Comparison of ENCODE assay signal across 8 cellular contexts in genomic region chr22:37607010-37607911, GRCh38. TPM values are rescaled to one million over a fixed set of nuclear protein-coding genes. Genes with fewer than 3 reads are reported as not detected.
DNase-seq lines count a peak whose midpoint lies in the region; ATAC-seq, FAIRE-seq and TF ChIP-seq lines count a peak whose summit lies in the region.

No MANE protein-coding gene starts in this region.

- intact Hi-C loops in HepG2 (cut with micrococcal nuclease; ENCODE audit: unreplicated experiment), result no loop called here

- H3K9me3 ChIP-seq in HepG2 (ENCODE audit: low read length), result no peaks in the 10 kb centered on the region

- H3K27ac ChIP-seq in HepG2 (ENCODE audit: extremely low read length, insufficient read depth, low read length), result no peak overlapping the region

- no TSS peak for BruUV-seq in HepG2 (replicated peaks; lab: Mats Ljungman, UMichigan)

- peaks cover 2 to 5% of the 10 kb centered on the region in 2 experiments; a peak in 1 of 5 replicates for H3K27me3 ChIP-seq in HepG2 (ENCODE audit: control insufficient read depth in 1 of 2, insufficient read depth in 2 of 2, low read length in 2 of 2)

- peaks cover 54% of the 10 kb centered on the region for H3K4me1 ChIP-seq in HepG2 (ENCODE audit: insufficient read depth, low read length)

- DNase-seq in COLO668 (lab: John Stamatoyannopoulos, UW; ENCODE audit: unreplicated experiment), result peak; percentile 94
- DNase-seq in NCI-H524 treated with DMSO at 0.1 percent for 48 hours (lab: John Stamatoyannopoulos, UW), result peak; percentile 15
- DNase-seq in activated CD4-positive, alpha-beta T cell treated with anti-CD3 and anti-CD28 coated beads, Interleukin-2, amount 50 U/mL, for 24 hours (ENCODE audit: low read depth in 1 of 2, low spot score in 1 of 2), result peak; percentile 83 to 88
- peak; percentile 26 to 68 for DNase-seq in dermis microvascular lymphatic vessel endothelial cell (ENCODE audit: low read depth in 2 of 2)
- peak; percentile 77 for DNase-seq in HepG2 (ENCODE audit: low spot score)
- peak; percentile 89 to 96 for DNase-seq in stimulated activated CD4-positive, alpha-beta T cell treated with anti-CD3 and anti-CD28 coated beads, Interleukin-2, amount 100 ng/mL, for 48 hours

- FAIRE-seq in HepG2 (lab: Jason Lieb, UNC), result peak; percentile 54

- H3K36me3 ChIP-seq in HepG2 (replicated peaks in 1 of 2; ENCODE audit: control insufficient read depth in 1 of 2, insufficient read depth in 2 of 2, low read length in 2 of 2), result 0 out of 5 replicates have a peak, but pooled peaks cover 0 to 3% of the 10 kb centered on the region in 2 experiments

- 1% methylated on average over 23 of the region's 42 CpGs for WGBS in HepG2 (ENCODE audit: low lambda C conversion rate)

- POLR2A ChIA-PET in HepG2 (lab: Yijun Ruan, JAX), result interaction anchor here (0.8 to 6.0 kb wide), 40 partner anchors 10 to 257 kb away, joined by 3 to 75 read pairs (median 7); partner anchors contain the start of genes ANKRD54, GCAT, LGALS1 and LGALS2

- TF ChIP-seq RAD21 in HepG2 (CRISPR knock-in tag; IDR thresholded peaks at IDR 0.05), result peak; percentile 64

- TF ChIP-seq POLR2A in HepG2 (IDR thresholded peaks at IDR 0.05; ENCODE audit: insufficient read depth in 1 of 2, low read depth in 2 of 2, low read length in 2 of 2), result no peak

- peaks cover 20% of the 10 kb centered on the region for H3K79me2 ChIP-seq in HepG2 (ENCODE audit: insufficient read depth, low read length)

- TF ChIP-seq CTCF in HepG2 (CRISPR knock-in tag; IDR thresholded peaks at IDR 0.05), result peak; percentile 96

- peak overlapping the region; percentile 90 for H3K4me2 ChIP-seq in HepG2 (ENCODE audit: low read depth, low read length)

- H2AFZ ChIP-seq in HepG2 (ENCODE audit: low read length), result no peak overlapping the region

- in situ Hi-C loops in HepG2 (cut with HindIII; ENCODE audit: extremely low pct_ligation_motif_present, low pct_unique_long_range_greater_than_20kb), result loop anchor here (10.0 kb wide), 1 partner anchor 62 kb away; no protein-coding TSS in a partner anchor

- no peak for TF ChIP-seq EP300 in HepG2 (IDR thresholded peaks at IDR 0.05; ENCODE audit: low read depth in 2 of 2, low read length in 2 of 2)
- TF ChIP-seq EP300 in HepG2 (CRISPR knock-in tag; IDR thresholded peaks at IDR 0.05; ENCODE audit: borderline replicate concordance), result no peak

- ATAC-seq in HG02885 (IDR thresholded peaks at IDR 0.05; ENCODE audit: poor library complexity, unreplicated experiment) (peak; percentile 35), HepG2 (peak; percentile 21), GM21447 (IDR thresholded peaks at IDR 0.05; ENCODE audit: unreplicated experiment) (no peak)

- CTCF ChIA-PET in HepG2 (lab: Yijun Ruan, JAX; ENCODE audit: low intra/inter-chr PET ratio, low total read pairs), result interaction anchor here (1.0 to 1.6 kb wide), 3 partner anchors 16 to 69 kb away, joined by 3 to 5 read pairs (median 4); no protein-coding TSS in a partner anchor

- peak overlapping the region in 2 of 3 experiments; percentile 21 to 92 for H3K4me3 ChIP-seq in HepG2 (replicated peaks in 1 of 3; ENCODE audit: insufficient read depth in 1 of 3, low read depth in 2 of 3, low read length in 3 of 3)

- no peaks in the 10 kb centered on the region for H4K20me1 ChIP-seq in HepG2 (ENCODE audit: insufficient read depth, low read length)

- 0 out of 2 replicates have a peak overlapping the region, but pooled peaks have one; percentile 8 for H3K9ac ChIP-seq in HepG2 (ENCODE audit: insufficient read depth, low read depth, low read length)

RNA-seq across cellular contexts. Expression of gene GGA1, which starts 1.4 kb away (rescaled TPM):
- total RNA-seq in dermis microvascular lymphatic vessel endothelial cell (42.0 and 62.8 TPM in 2 replicates), HepG2 (2016; rRNA removed; fragmentation: Illumina TruSeq; extraction: Trizol) (16.0 and 29.1 TPM in 2 replicates)
- total RNA-seq in HepG2 (2016; cell fraction: cytosol; rRNA removed; fragmentation: Illumina TruSeq; extraction: Trizol; ENCODE audit: low read depth), result 16.1 and 18.1 TPM in 2 replicates
- total RNA-seq in HepG2 (2016; cell fraction: insoluble cytoplasmic fraction; rRNA removed; fragmentation: Illumina TruSeq; extraction: Trizol), result 13.7 and 32.9 TPM in 2 replicates
- total RNA-seq in HepG2 (2016; cell fraction: membrane; rRNA removed; fragmentation: Illumina TruSeq; extraction: Trizol), result 22.2 and 24.3 TPM in 2 replicates
- 34.3 and 44.4 TPM in 2 replicates for total RNA-seq in HepG2 (2016; cell fraction: nucleus; rRNA removed; fragmentation: Illumina TruSeq; extraction: Trizol)
- polyA plus RNA-seq in HepG2 (2011; rRNA removed), result 87.2 and 103 TPM in 2 replicates
- polyA plus RNA-seq in HepG2 (2011; cell fraction: cytosol; rRNA removed), result 22.6 and 34.6 TPM in 2 replicates
- 436 and 489 TPM in 2 replicates for polyA plus RNA-seq in HepG2 (2011; cell fraction: nucleus; rRNA removed)
- 51.1 and 57.0 TPM in 2 replicates for polyA plus RNA-seq in HepG2 (2012)
- 4.7 and 5.0 TPM in 2 replicates for polyA plus RNA-seq in HepG2 (2016; cell fraction: cytosol; fragmentation: Illumina TruSeq; extraction: Trizol; ENCODE audit: low read depth)
- 13.0 and 17.9 TPM in 2 replicates for polyA plus RNA-seq in HepG2 (2016; cell fraction: insoluble cytoplasmic fraction; fragmentation: Illumina TruSeq; extraction: Trizol; ENCODE audit: low read depth)
- 11.4 and 12.2 TPM in 2 replicates for polyA plus RNA-seq in HepG2 (2016; cell fraction: membrane; fragmentation: Illumina TruSeq; extraction: Trizol; ENCODE audit: low read depth)
- 138 and 147 TPM in 2 replicates for polyA plus RNA-seq in HepG2 (2016; cell fraction: nucleus; fragmentation: Illumina TruSeq; extraction: Trizol; ENCODE audit: insufficient read depth, low read depth)
- 31.3 and 75.9 TPM in 2 replicates for polyA minus RNA-seq in HepG2 (2011; rRNA and poly(A)+ RNA removed; ENCODE audit: low replicate concordance)
- polyA minus RNA-seq in HepG2 (2011; cell fraction: cytosol; rRNA and poly(A)+ RNA removed), result 15.5 and 19.6 TPM in 2 replicates
- polyA minus RNA-seq in HepG2 (2011; cell fraction: nucleus; rRNA and poly(A)+ RNA removed), result 83.2 and 84.5 TPM in 2 replicates

RNA-seq across cellular contexts. Expression of gene LGALS2, which starts 27.4 kb away (rescaled TPM):
- total RNA-seq in dermis microvascular lymphatic vessel endothelial cell, result not detected in 2 replicates
- total RNA-seq in HepG2 (2016; rRNA removed; fragmentation: Illumina TruSeq; extraction: Trizol), result 43.4 and 56.0 TPM in 2 replicates
- total RNA-seq in HepG2 (2016; cell fraction: cytosol; rRNA removed; fragmentation: Illumina TruSeq; extraction: Trizol; ENCODE audit: low read depth), result 30.8 and 33.0 TPM in 2 replicates
- 39.7 and 64.4 TPM in 2 replicates for total RNA-seq in HepG2 (2016; cell fraction: insoluble cytoplasmic fraction; rRNA removed; fragmentation: Illumina TruSeq; extraction: Trizol)
- total RNA-seq in HepG2 (2016; cell fraction: membrane; rRNA removed; fragmentation: Illumina TruSeq; extraction: Trizol), result 19.3 and 21.2 TPM in 2 replicates
- total RNA-seq in HepG2 (2016; cell fraction: nucleus; rRNA removed; fragmentation: Illumina TruSeq; extraction: Trizol), result 9.7 and 10.9 TPM in 2 replicates
- 32.5 and 56.1 TPM in 2 replicates for polyA plus RNA-seq in HepG2 (2011; rRNA removed)
- polyA plus RNA-seq in HepG2 (2011; cell fraction: cytosol; rRNA removed), result 32.1 and 47.7 TPM in 2 replicates
- polyA plus RNA-seq in HepG2 (2011; cell fraction: nucleus; rRNA removed), result 5.1 and 7.9 TPM in 2 replicates
- 54.6 and 60.7 TPM in 2 replicates for polyA plus RNA-seq in HepG2 (2012)
- 30.1 and 38.1 TPM in 2 replicates for polyA plus RNA-seq in HepG2 (2016; cell fraction: cytosol; fragmentation: Illumina TruSeq; extraction: Trizol; ENCODE audit: low read depth)
- polyA plus RNA-seq in HepG2 (2016; cell fraction: insoluble cytoplasmic fraction; fragmentation: Illumina TruSeq; extraction: Trizol; ENCODE audit: low read depth), result 59.5 and 62.8 TPM in 2 replicates
- polyA plus RNA-seq in HepG2 (2016; cell fraction: membrane; fragmentation: Illumina TruSeq; extraction: Trizol; ENCODE audit: low read depth), result 14.5 and 18.2 TPM in 2 replicates
- polyA plus RNA-seq in HepG2 (2016; cell fraction: nucleus; fragmentation: Illumina TruSeq; extraction: Trizol; ENCODE audit: insufficient read depth, low read depth), result 20.3 and 23.8 TPM in 2 replicates
- 3.2 TPM in 1 of 2 replicates, not detected in the other for polyA minus RNA-seq in HepG2 (2011; rRNA and poly(A)+ RNA removed; ENCODE audit: low replicate concordance)
- 2.0 TPM in 2 replicates for polyA minus RNA-seq in HepG2 (2011; cell fraction: cytosol; rRNA and poly(A)+ RNA removed)
- 1.9 TPM in 1 of 2 replicates, not detected in the other for polyA minus RNA-seq in HepG2 (2011; cell fraction: nucleus; rRNA and poly(A)+ RNA removed)

RNA-seq across cellular contexts. Expression of gene SH3BP1, which starts 32.2 kb away (rescaled TPM):
- total RNA-seq in dermis microvascular lymphatic vessel endothelial cell (0.89 and 1.3 TPM in 2 replicates), HepG2 (2016; rRNA removed; fragmentation: Illumina TruSeq; extraction: Trizol) (8.4 and 9.4 TPM in 2 replicates)
- total RNA-seq in HepG2 (2016; cell fraction: cytosol; rRNA removed; fragmentation: Illumina TruSeq; extraction: Trizol; ENCODE audit: low read depth), result 5.6 and 6.0 TPM in 2 replicates
- 6.3 and 8.5 TPM in 2 replicates for total RNA-seq in HepG2 (2016; cell fraction: insoluble cytoplasmic fraction; rRNA removed; fragmentation: Illumina TruSeq; extraction: Trizol)
- 9.2 and 11.0 TPM in 2 replicates for total RNA-seq in HepG2 (2016; cell fraction: membrane; rRNA removed; fragmentation: Illumina TruSeq; extraction: Trizol)
- 6.6 and 9.5 TPM in 2 replicates for total RNA-seq in HepG2 (2016; cell fraction: nucleus; rRNA removed; fragmentation: Illumina TruSeq; extraction: Trizol)
- 15.7 and 18.5 TPM in 2 replicates for polyA plus RNA-seq in HepG2 (2011; rRNA removed)
- 7.3 and 12.2 TPM in 2 replicates for polyA plus RNA-seq in HepG2 (2011; cell fraction: cytosol; rRNA removed)
- polyA plus RNA-seq in HepG2 (2011; cell fraction: nucleus; rRNA removed), result 56.4 and 86.5 TPM in 2 replicates
- polyA plus RNA-seq in HepG2 (2012), result 23.6 and 27.1 TPM in 2 replicates
- 7.5 and 7.7 TPM in 2 replicates for polyA plus RNA-seq in HepG2 (2016; cell fraction: cytosol; fragmentation: Illumina TruSeq; extraction: Trizol; ENCODE audit: low read depth)
- polyA plus RNA-seq in HepG2 (2016; cell fraction: insoluble cytoplasmic fraction; fragmentation: Illumina TruSeq; extraction: Trizol; ENCODE audit: low read depth), result 11.5 and 13.3 TPM in 2 replicates
- 12.3 and 13.5 TPM in 2 replicates for polyA plus RNA-seq in HepG2 (2016; cell fraction: membrane; fragmentation: Illumina TruSeq; extraction: Trizol; ENCODE audit: low read depth)
- 17.9 and 27.8 TPM in 2 replicates for polyA plus RNA-seq in HepG2 (2016; cell fraction: nucleus; fragmentation: Illumina TruSeq; extraction: Trizol; ENCODE audit: insufficient read depth, low read depth)
- polyA minus RNA-seq in HepG2 (2011; rRNA and poly(A)+ RNA removed; ENCODE audit: low replicate concordance), result 1.6 and 9.8 TPM in 2 replicates
- 6.4 and 9.8 TPM in 2 replicates for polyA minus RNA-seq in HepG2 (2011; cell fraction: cytosol; rRNA and poly(A)+ RNA removed)
- 7.9 and 15.4 TPM in 2 replicates for polyA minus RNA-seq in HepG2 (2011; cell fraction: nucleus; rRNA and poly(A)+ RNA removed)

RNA-seq across cellular contexts. Expression of gene CDC42EP1, which starts 47.0 kb away (rescaled TPM):
- total RNA-seq in dermis microvascular lymphatic vessel endothelial cell (6.8 and 14.8 TPM in 2 replicates), HepG2 (2016; rRNA removed; fragmentation: Illumina TruSeq; extraction: Trizol) (25.4 and 29.5 TPM in 2 replicates)
- total RNA-seq in HepG2 (2016; cell fraction: cytosol; rRNA removed; fragmentation: Illumina TruSeq; extraction: Trizol; ENCODE audit: low read depth), result 19.5 and 29.1 TPM in 2 replicates
- 20.9 and 29.7 TPM in 2 replicates for total RNA-seq in HepG2 (2016; cell fraction: insoluble cytoplasmic fraction; rRNA removed; fragmentation: Illumina TruSeq; extraction: Trizol)
- 44.9 and 63.7 TPM in 2 replicates for total RNA-seq in HepG2 (2016; cell fraction: membrane; rRNA removed; fragmentation: Illumina TruSeq; extraction: Trizol)
- total RNA-seq in HepG2 (2016; cell fraction: nucleus; rRNA removed; fragmentation: Illumina TruSeq; extraction: Trizol), result 15.7 and 18.6 TPM in 2 replicates
- 17.1 and 26.7 TPM in 2 replicates for polyA plus RNA-seq in HepG2 (2011; rRNA removed)
- 13.8 and 17.6 TPM in 2 replicates for polyA plus RNA-seq in HepG2 (2011; cell fraction: cytosol; rRNA removed)
- polyA plus RNA-seq in HepG2 (2011; cell fraction: nucleus; rRNA removed), result 37.8 and 38.3 TPM in 2 replicates
- 45.1 and 72.3 TPM in 2 replicates for polyA plus RNA-seq in HepG2 (2012)
- polyA plus RNA-seq in HepG2 (2016; cell fraction: cytosol; fragmentation: Illumina TruSeq; extraction: Trizol; ENCODE audit: low read depth), result 49.0 and 73.1 TPM in 2 replicates
- polyA plus RNA-seq in HepG2 (2016; cell fraction: insoluble cytoplasmic fraction; fragmentation: Illumina TruSeq; extraction: Trizol; ENCODE audit: low read depth), result 53.9 and 76.0 TPM in 2 replicates
- polyA plus RNA-seq in HepG2 (2016; cell fraction: membrane; fragmentation: Illumina TruSeq; extraction: Trizol; ENCODE audit: low read depth), result 99.7 and 119 TPM in 2 replicates
- 54.3 and 56.0 TPM in 2 replicates for polyA plus RNA-seq in HepG2 (2016; cell fraction: nucleus; fragmentation: Illumina TruSeq; extraction: Trizol; ENCODE audit: insufficient read depth, low read depth)
- polyA minus RNA-seq in HepG2 (2011; rRNA and poly(A)+ RNA removed; ENCODE audit: low replicate concordance), result 12.0 and 24.2 TPM in 2 replicates
- polyA minus RNA-seq in HepG2 (2011; cell fraction: cytosol; rRNA and poly(A)+ RNA removed), result 20.7 and 21.6 TPM in 2 replicates
- polyA minus RNA-seq in HepG2 (2011; cell fraction: nucleus; rRNA and poly(A)+ RNA removed), result 12.2 and 15.4 TPM in 2 replicates

RNA-seq across cellular contexts. Expression of gene PDXP, which starts 51.3 kb away (rescaled TPM):
- total RNA-seq in dermis microvascular lymphatic vessel endothelial cell (6.7 and 9.2 TPM in 2 replicates), HepG2 (2016; rRNA removed; fragmentation: Illumina TruSeq; extraction: Trizol) (46.1 and 58.2 TPM in 2 replicates)
- 62.9 and 64.6 TPM in 2 replicates for total RNA-seq in HepG2 (2016; cell fraction: cytosol; rRNA removed; fragmentation: Illumina TruSeq; extraction: Trizol; ENCODE audit: low read depth)
- total RNA-seq in HepG2 (2016; cell fraction: insoluble cytoplasmic fraction; rRNA removed; fragmentation: Illumina TruSeq; extraction: Trizol), result 45.3 and 56.4 TPM in 2 replicates
- 118 and 121 TPM in 2 replicates for total RNA-seq in HepG2 (2016; cell fraction: membrane; rRNA removed; fragmentation: Illumina TruSeq; extraction: Trizol)
- 25.4 and 29.3 TPM in 2 replicates for total RNA-seq in HepG2 (2016; cell fraction: nucleus; rRNA removed; fragmentation: Illumina TruSeq; extraction: Trizol)
- 70.6 and 85.3 TPM in 2 replicates for polyA plus RNA-seq in HepG2 (2011; rRNA removed)
- polyA plus RNA-seq in HepG2 (2011; cell fraction: cytosol; rRNA removed), result 84.8 and 95.4 TPM in 2 replicates
- 35.1 and 40.0 TPM in 2 replicates for polyA plus RNA-seq in HepG2 (2011; cell fraction: nucleus; rRNA removed)
- 56.1 and 70.1 TPM in 2 replicates for polyA plus RNA-seq in HepG2 (2012)
- 91.9 and 92.3 TPM in 2 replicates for polyA plus RNA-seq in HepG2 (2016; cell fraction: cytosol; fragmentation: Illumina TruSeq; extraction: Trizol; ENCODE audit: low read depth)
- 62.2 and 67.0 TPM in 2 replicates for polyA plus RNA-seq in HepG2 (2016; cell fraction: insoluble cytoplasmic fraction; fragmentation: Illumina TruSeq; extraction: Trizol; ENCODE audit: low read depth)
- 136 and 141 TPM in 2 replicates for polyA plus RNA-seq in HepG2 (2016; cell fraction: membrane; fragmentation: Illumina TruSeq; extraction: Trizol; ENCODE audit: low read depth)
- 55.6 and 56.4 TPM in 2 replicates for polyA plus RNA-seq in HepG2 (2016; cell fraction: nucleus; fragmentation: Illumina TruSeq; extraction: Trizol; ENCODE audit: insufficient read depth, low read depth)
- 51.1 and 129 TPM in 2 replicates for polyA minus RNA-seq in HepG2 (2011; rRNA and poly(A)+ RNA removed; ENCODE audit: low replicate concordance)
- 45.3 and 51.1 TPM in 2 replicates for polyA minus RNA-seq in HepG2 (2011; cell fraction: cytosol; rRNA and poly(A)+ RNA removed)
- polyA minus RNA-seq in HepG2 (2011; cell fraction: nucleus; rRNA and poly(A)+ RNA removed), result 11.2 and 19.6 TPM in 2 replicates

Comparison
In these comparisons a context has a peak if more than half of its experiments do, and no peak if none do; other contexts are left out.
1. DNase-seq: peak in every context shown above with its lines; median percentile 94 in COLO668; 92 in stimulated activated CD4-positive, alpha-beta T cell treated with anti-CD3 and anti-CD28 coated beads, Interleukin-2, amount 100 ng/mL, for 48 hours; 86 in activated CD4-positive, alpha-beta T cell treated with anti-CD3 and anti-CD28 coated beads, Interleukin-2, amount 50 U/mL, for 24 hours; 77 in HepG2; 47 in dermis microvascular lymphatic vessel endothelial cell; 15 in NCI-H524 treated with DMSO at 0.1 percent for 48 hours.
2. RNA of gene LGALS2, which starts 27.4 kb away (total RNA-seq): 9.7 to 64.4 TPM in HepG2; not detected in dermis microvascular lymphatic vessel endothelial cell; every median in the first group is over 10 times any median in the second.